10 cellular contexts compared by ENCODE assay signal in the genomic region with DNA sequence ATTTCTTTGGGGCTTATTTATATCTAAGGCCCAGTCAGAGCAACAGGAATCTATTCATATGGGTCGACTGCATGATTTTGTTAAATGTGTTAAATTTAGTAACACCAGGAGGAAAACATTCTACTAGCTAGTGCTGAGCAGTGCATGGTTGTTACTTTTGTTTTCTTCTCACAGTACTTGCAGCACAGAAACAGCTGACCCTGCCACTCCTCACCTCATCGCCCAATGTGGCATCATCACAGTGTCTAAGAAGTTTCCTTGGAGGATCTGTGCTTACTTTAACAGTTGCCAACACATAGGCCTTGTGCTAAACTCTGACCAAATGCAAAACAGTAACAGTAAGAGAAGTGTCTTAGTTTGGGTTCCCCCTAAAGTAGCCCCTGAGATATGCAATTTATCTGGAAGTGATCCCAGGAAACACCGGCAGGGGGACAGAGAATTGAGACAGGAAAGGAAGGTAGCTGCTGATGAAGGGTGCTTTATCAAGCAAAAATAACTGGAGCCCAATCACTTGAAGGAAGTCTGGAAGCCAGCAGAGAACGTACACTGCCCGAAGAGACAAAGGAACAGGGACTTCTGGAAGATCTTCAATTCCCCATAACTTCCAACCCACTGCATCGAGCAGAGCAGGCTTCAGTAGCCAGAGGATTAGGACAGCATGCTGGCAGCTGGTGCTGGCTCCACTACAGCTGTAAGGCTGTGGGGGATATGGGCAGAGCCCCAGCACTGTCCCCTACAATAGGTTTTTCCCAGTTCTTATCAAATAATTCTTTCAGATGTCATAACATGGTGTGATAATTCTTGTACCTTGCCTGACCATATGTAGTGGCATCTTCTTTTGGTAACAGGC. TPM values are rescaled to one million over a fixed set of nuclear protein-coding genes. Genes with fewer than 3 reads are reported as not detected.
DNase-seq lines count a peak whose midpoint lies in the region; ATAC-seq, FAIRE-seq and TF ChIP-seq lines count a peak whose summit lies in the region.
"Had no signal": no experiment of that assay in that cellular context is flagged by ENCODE, and none has a peak within 500 bp of the region (broad histone marks: within the 10 kb centered on the region; RNA-seq: fewer than 3 reads in every experiment).

No MANE protein-coding gene starts in this region.

- H3K4me2 ChIP-seq in HepG2 (ENCODE audit: low read depth, low read length) = peak overlapping the region; percentile 15; the same call in 1 of the 2 replicates

- H4K20me1 ChIP-seq in HepG2 (ENCODE audit: insufficient read depth, low read length) = no peaks in the 10 kb centered on the region

- no peak overlapping the region for H2AFZ ChIP-seq in HepG2 (ENCODE audit: low read length)

- no peaks in the 10 kb centered on the region for H3K79me2 ChIP-seq in HepG2 (ENCODE audit: insufficient read depth, low read length)

- no peak for FAIRE-seq in HepG2 (lab: Jason Lieb, UNC)

- CTCF ChIA-PET in HepG2 (lab: Yijun Ruan, JAX; ENCODE audit: low intra/inter-chr PET ratio, low total read pairs) = interaction anchor here (1.7 kb wide), 1 partner anchor 102 kb away, joined by 9 read pairs; no protein-coding TSS in a partner anchor

- no peaks in the 10 kb centered on the region for H3K36me3 ChIP-seq in HepG2 (replicated peaks in 1 of 2; ENCODE audit: control insufficient read depth in 1 of 2, insufficient read depth in 2 of 2, low read length in 2 of 2)

- no TSS peak for BruUV-seq in HepG2 (replicated peaks; lab: Mats Ljungman, UMichigan)

- peak; percentile 23 for TF ChIP-seq CTCF in coronary artery (IDR thresholded peaks at IDR 0.05)
- peak; percentile 34; the same call in 1 of the 2 replicates for TF ChIP-seq CTCF in HepG2 (CRISPR knock-in tag; IDR thresholded peaks at IDR 0.05)

- H3K4me3 ChIP-seq in coronary artery = no peak overlapping the region
- no peak overlapping the region for H3K4me3 ChIP-seq in HepG2 (replicated peaks in 1 of 3; ENCODE audit: insufficient read depth in 1 of 3, low read depth in 2 of 3, low read length in 3 of 3)

- intact Hi-C loops in HepG2 (cut with micrococcal nuclease; ENCODE audit: unreplicated experiment) = loop anchor here (1.0 to 5.0 kb wide), 2 partner anchors 9 to 99 kb away; no protein-coding TSS in a partner anchor

- peak overlapping the region; percentile 19 to 68 for H3K27ac ChIP-seq in coronary artery
- no peak overlapping the region for H3K27ac ChIP-seq in HepG2 (ENCODE audit: extremely low read length, insufficient read depth, low read length)
- H3K27ac ChIP-seq: C4-2B, HL-60 had no signal

- H3K27me3 ChIP-seq in HepG2 (ENCODE audit: control insufficient read depth in 1 of 2, insufficient read depth in 2 of 2, low read length in 2 of 2) = no peaks in the 10 kb centered on the region

- WGBS in HepG2 (ENCODE audit: low lambda C conversion rate) = 29% methylated on average over 6 of the region's 6 CpGs

- ATAC-seq in HepG2 = peak; percentile 77

- H3K9ac ChIP-seq in HepG2 (ENCODE audit: insufficient read depth, low read depth, low read length) = no peak overlapping the region

- POLR2A ChIA-PET in HepG2 (lab: Yijun Ruan, JAX) = no interaction called here

- TF ChIP-seq POLR2A in HepG2 (IDR thresholded peaks at IDR 0.05; ENCODE audit: insufficient read depth in 1 of 2, low read depth in 2 of 2, low read length in 2 of 2) = no peak

- H3K9me3 ChIP-seq in HepG2 (ENCODE audit: low read length) = no peaks in the 10 kb centered on the region

- DNase-seq in 8988T = peak; percentile 28
- peak; percentile 49 for DNase-seq in KBM-7
- DNase-seq in coronary artery (ENCODE audit: low spot score) = no peak
- DNase-seq in HepG2 (ENCODE audit: low spot score) = no peak
- no peak for DNase-seq in SKM-1 treated with dmso at 0.1 percent for 144 hours (lab: John Stamatoyannopoulos, UW; ENCODE audit: unreplicated experiment)
- no peak for DNase-seq in activated naive CD4-positive, alpha-beta T cell (lab: John Stamatoyannopoulos, UW)
- DNase-seq in COR-L47 (lab: John Stamatoyannopoulos, UW) = no peak
- DNase-seq in NCI-H748 treated with DMSO at 0.1 percent for 48 hours (lab: John Stamatoyannopoulos, UW) = no peak

- H3K4me1 ChIP-seq in HepG2 (ENCODE audit: insufficient read depth, low read length) = peaks cover 12% of the 10 kb centered on the region

- TF ChIP-seq EP300 in HepG2 (IDR thresholded peaks at IDR 0.05; ENCODE audit: low read depth in 2 of 2, low read length in 2 of 2) (no peak), HepG2 (CRISPR knock-in tag; IDR thresholded peaks at IDR 0.05; ENCODE audit: borderline replicate concordance) (no peak)

- no peak for TF ChIP-seq RAD21 in HepG2 (CRISPR knock-in tag; IDR thresholded peaks at IDR 0.05)

- in situ Hi-C loops in KBM-7 (cut with MboI; ENCODE audit: low pct_unique_long_range_greater_than_20kb, low sequenced_read_pairs) (no loop called here), HepG2 (cut with HindIII; ENCODE audit: extremely low pct_ligation_motif_present, low pct_unique_long_range_greater_than_20kb) (no loop called here)

TF ChIP-seq in HepG2, 621 proteins besides CTCF, POLR2A, EP300 and RAD21:
- TF ChIP-seq STAG1 (CRISPR knock-in tag; IDR thresholded peaks at IDR 0.05) = peak; percentile 40; the same call in 1 of the 2 replicates
- no peak for TF ChIP-seq HOMEZ (CRISPR knock-in tag; IDR thresholded peaks at IDR 0.05; ENCODE audit: low read depth)
- no peak for TF ChIP-seq PTBP1 (IDR thresholded peaks at IDR 0.05; ENCODE audit: low read depth, low read length, poor library complexity, severe bottlenecking)
- TF ChIP-seq SMC3 (IDR thresholded peaks at IDR 0.05; ENCODE audit: low read length) = peak; percentile 67
TF ChIP-seq in HepG2: peak in this region for 2.

RNA-seq across cellular contexts. Expression of gene ULK4, which starts 36.0 kb away (rescaled TPM):
- 9.0 and 11.8 TPM in 2 replicates for total RNA-seq in HepG2 (2016; rRNA removed; fragmentation: Illumina TruSeq; extraction: Trizol)
- total RNA-seq in HepG2 (2016; cell fraction: cytosol; rRNA removed; fragmentation: Illumina TruSeq; extraction: Trizol; ENCODE audit: low read depth) = 8.1 and 9.0 TPM in 2 replicates
- total RNA-seq in HepG2 (2016; cell fraction: insoluble cytoplasmic fraction; rRNA removed; fragmentation: Illumina TruSeq; extraction: Trizol) = 10.5 and 11.3 TPM in 2 replicates
- 10.1 and 11.3 TPM in 2 replicates for total RNA-seq in HepG2 (2016; cell fraction: membrane; rRNA removed; fragmentation: Illumina TruSeq; extraction: Trizol)
- 30.1 and 34.2 TPM in 2 replicates for total RNA-seq in HepG2 (2016; cell fraction: nucleus; rRNA removed; fragmentation: Illumina TruSeq; extraction: Trizol)
- 4.8 and 6.7 TPM in 2 replicates for polyA plus RNA-seq in HepG2 (2011; rRNA removed)
- 3.2 and 4.8 TPM in 2 replicates for polyA plus RNA-seq in HepG2 (2011; cell fraction: cytosol; rRNA removed)
- polyA plus RNA-seq in HepG2 (2011; cell fraction: nucleus; rRNA removed) = 3.9 and 4.0 TPM in 2 replicates
- 5.1 and 6.6 TPM in 2 replicates for polyA plus RNA-seq in HepG2 (2012)
- polyA plus RNA-seq in HepG2 (2016; cell fraction: cytosol; fragmentation: Illumina TruSeq; extraction: Trizol; ENCODE audit: low read depth) = 3.7 and 4.0 TPM in 2 replicates
- 5.0 and 5.8 TPM in 2 replicates for polyA plus RNA-seq in HepG2 (2016; cell fraction: insoluble cytoplasmic fraction; fragmentation: Illumina TruSeq; extraction: Trizol; ENCODE audit: low read depth)
- 5.0 TPM in 2 replicates for polyA plus RNA-seq in HepG2 (2016; cell fraction: membrane; fragmentation: Illumina TruSeq; extraction: Trizol; ENCODE audit: low read depth)
- polyA plus RNA-seq in HepG2 (2016; cell fraction: nucleus; fragmentation: Illumina TruSeq; extraction: Trizol; ENCODE audit: insufficient read depth, low read depth) = 4.6 and 4.8 TPM in 2 replicates
- 11.5 and 14.4 TPM in 2 replicates for polyA minus RNA-seq in HepG2 (2011; rRNA and poly(A)+ RNA removed; ENCODE audit: low replicate concordance)
- polyA minus RNA-seq in HepG2 (2011; cell fraction: cytosol; rRNA and poly(A)+ RNA removed) = 2.4 and 2.8 TPM in 2 replicates
- 34.6 and 36.6 TPM in 2 replicates for polyA minus RNA-seq in HepG2 (2011; cell fraction: nucleus; rRNA and poly(A)+ RNA removed)

Comparison
In these comparisons a context has a peak if more than half of its experiments do, and no peak if none do; other contexts are left out.
1. DNase-seq: peak in 8988T (single experiment) and KBM-7 (single experiment); none in coronary artery (single experiment), HepG2 (single experiment), SKM-1 treated with dmso at 0.1 percent for 144 hours (single experiment), activated naive CD4-positive, alpha-beta T cell (0 of 4), COR-L47 (single experiment) and NCI-H748 treated with DMSO at 0.1 percent for 48 hours (single experiment).